ENCODE assay signal across 2 cellular contexts in genomic region chr6:33779305-33779704, GRCh38.
TF ChIP-seq lines count a peak whose summit lies in the region.

No MANE protein-coding gene starts in this region.

TF ChIP-seq in H1, 55 proteins besides CTCF, POLR2A, EP300 and RAD21:
- TF ChIP-seq JUND (IDR thresholded peaks at IDR 0.05; ENCODE audit: low read length) (no peak), HDAC6 (IDR thresholded peaks at IDR 0.05; ENCODE audit: low read depth, low read length) (no peak), FOSL1 (IDR thresholded peaks at IDR 0.05; ENCODE audit: insufficient read depth, low read depth, low read length) (no peak), BRCA1 (IDR thresholded peaks at IDR 0.05; ENCODE audit: low read depth, low read length) (no peak), SAP30 (IDR thresholded peaks at IDR 0.05; ENCODE audit: insufficient read depth, insufficient replicate concordance, low read length) (no peak), JUN (IDR thresholded peaks at IDR 0.05; ENCODE audit: low read depth, low read length) (no peak), TBP (IDR thresholded peaks at IDR 0.05; ENCODE audit: low read depth, low read length) (no peak), CTBP2 (IDR thresholded peaks at IDR 0.05; ENCODE audit: borderline replicate concordance, insufficient read depth, insufficient read length, low read length) (no peak), SP1 (IDR thresholded peaks at IDR 0.05; ENCODE audit: low read depth, low read length) (no peak), EZH2 (IDR thresholded peaks at IDR 0.05; ENCODE audit: low read depth, low read length, severe bottlenecking) (no peak), CHD7 (IDR thresholded peaks at IDR 0.05; ENCODE audit: insufficient replicate concordance, low read length) (no peak), KDM5A (IDR thresholded peaks at IDR 0.05; ENCODE audit: low read length) (no peak), TAF1 (IDR thresholded peaks at IDR 0.05; ENCODE audit: low read depth, low read length) (no peak)
TF ChIP-seq in H1: peak in this region for 0.

TF ChIP-seq in GM12891, 5 proteins besides CTCF, POLR2A, EP300 and RAD21:
- TF ChIP-seq SPI1 (IDR thresholded peaks at IDR 0.05; ENCODE audit: low read depth, low read length): no peak
- no peak for TF ChIP-seq POU2F2 (IDR thresholded peaks at IDR 0.05; ENCODE audit: low read depth, low read length)
- no peak for TF ChIP-seq TAF1 (IDR thresholded peaks at IDR 0.05; ENCODE audit: low read depth, low read length)
- TF ChIP-seq POLR2AphosphoS5 (IDR thresholded peaks at IDR 0.05; ENCODE audit: low read depth, low read length): no peak
- no peak for TF ChIP-seq PAX5 (IDR thresholded peaks at IDR 0.05; ENCODE audit: insufficient read depth, low read length, severe bottlenecking)
